ENCODE assay signal across 2 cellular contexts in genomic region chr3:39892068-39892467, GRCh38.
TF ChIP-seq lines count a peak whose summit lies in the region.

No MANE protein-coding gene starts in this region.

TF ChIP-seq in GM23338, 12 proteins besides CTCF, POLR2A, EP300 and RAD21:
- TF ChIP-seq NANOG (IDR thresholded peaks at IDR 0.05; ENCODE audit: borderline replicate concordance) (no peak), ZNF462 (CRISPR knock-in tag; IDR thresholded peaks at IDR 0.05) (peak; percentile 83)

TF ChIP-seq in H1, 55 proteins besides CTCF, POLR2A, EP300 and RAD21:
- TF ChIP-seq CREB1 (IDR thresholded peaks at IDR 0.05) = no peak
- no peak for TF ChIP-seq CHD2 (IDR thresholded peaks at IDR 0.05; ENCODE audit: low read length)
- TF ChIP-seq BCL11A (IDR thresholded peaks at IDR 0.05; ENCODE audit: low read depth in 2 of 2, low read length in 2 of 2) = no peak
- TF ChIP-seq POLR2AphosphoS5 (IDR thresholded peaks at IDR 0.05; ENCODE audit: low read depth, low read length) = no peak
- no peak for TF ChIP-seq RXRA (IDR thresholded peaks at IDR 0.05; ENCODE audit: insufficient read depth, low read depth, low read length)
- no peak for TF ChIP-seq CHD1 (IDR thresholded peaks at IDR 0.05; ENCODE audit: low read depth, low read length)
- TF ChIP-seq SIRT6 (IDR thresholded peaks at IDR 0.05; ENCODE audit: low read length) = no peak
- TF ChIP-seq EZH2 (IDR thresholded peaks at IDR 0.05; ENCODE audit: low read depth, low read length, severe bottlenecking) = no peak
- TF ChIP-seq HDAC6 (IDR thresholded peaks at IDR 0.05; ENCODE audit: low read depth, low read length) = no peak
- no peak for TF ChIP-seq EGR1 (IDR thresholded peaks at IDR 0.05; ENCODE audit: borderline replicate concordance, low read depth, low read length)
- TF ChIP-seq SRF (IDR thresholded peaks at IDR 0.05; ENCODE audit: low read depth, low read length) = no peak
- TF ChIP-seq JUND (IDR thresholded peaks at IDR 0.05; ENCODE audit: low read length) = no peak
- TF ChIP-seq TCF12 (IDR thresholded peaks at IDR 0.05; ENCODE audit: low read depth, low read length) = no peak
